In the genomic region with DNA sequence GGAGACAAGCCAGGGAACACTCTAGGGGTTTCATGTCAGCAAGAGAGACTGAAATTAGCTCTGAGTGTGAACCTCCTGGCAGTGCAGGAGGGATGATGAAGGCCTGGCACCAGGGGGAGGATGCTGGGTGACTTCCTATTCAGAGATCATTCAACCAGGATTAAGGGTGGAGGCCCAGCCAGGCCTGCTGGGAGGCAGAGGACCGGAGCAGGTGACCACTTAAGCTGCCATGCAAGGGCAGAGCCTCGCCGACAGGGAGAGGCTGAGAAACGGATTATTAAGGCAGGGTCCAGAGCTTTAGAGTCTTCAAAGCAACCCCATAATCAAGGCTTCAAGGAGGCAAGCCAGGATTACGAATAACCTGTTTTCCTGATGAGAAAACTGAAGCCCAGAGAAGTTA, we compare ENCODE assay signal across 22 cellular contexts. TPM values are rescaled to one million over a fixed set of nuclear protein-coding genes. Genes with fewer than 3 reads are reported as not detected.
"Had no signal": no experiment of that assay in that cellular context is flagged by ENCODE, and none has a peak within 500 bp of the region (broad histone marks: within the 10 kb centered on the region; RNA-seq: fewer than 3 reads in every experiment).

No MANE protein-coding gene starts in this region.

- H3K4me3 ChIP-seq: ovary, testis, upper lobe of left lung had no signal

- FAIRE-seq: colon, kidney had no signal

- H3K27ac ChIP-seq: brain microvascular endothelial cell, epithelial cell of prostate, ovary, testis, upper lobe of left lung had no signal

- ATAC-seq: activated T-cell treated with anti-CD3 and anti-CD28 coated beads, Interleukin-2, amount 50 U/mL, for 4 hours; left lobe of liver; sciatic nerve; stimulated activated memory B cell treated with anti-CD40 and anti-IgM and Interleukin-4, amounts not matched to agents 10 μg/mL and 1 μg/mL and 100 μg/mL, for 72 hours had no signal

- H3K27me3 ChIP-seq: ovary, testis, upper lobe of left lung had no signal

- H3K4me1 ChIP-seq: testis, upper lobe of left lung had no signal

- H3K9me3 ChIP-seq: testis, upper lobe of left lung had no signal

- H3K36me3 ChIP-seq: brain microvascular endothelial cell, ovary, upper lobe of left lung had no signal

- DNase-seq: activated CD4-positive, alpha-beta T cell treated with anti-CD3 and anti-CD28 coated beads, Interleukin-2, amount 50 U/mL, for 1 hour; activated CD4-positive, CD25-positive, alpha-beta regulatory T cell treated with anti-CD3 and anti-CD28 coated beads, Interleukin-2, amount 50 U/mL, for 72 hours; activated CD8-positive, alpha-beta memory T cell treated with anti-CD3 and anti-CD28 coated beads, Interleukin-2, amount 50 U/mL, for 4 hours; activated naive CD4-positive, alpha-beta T cell treated with anti-CD3 and anti-CD28 coated beads for 36 hours; activated T-cell treated with anti-CD3 and anti-CD28 coated beads, Interleukin-2, amount 50 U/mL, for 4 hours; brain microvascular endothelial cell; central memory CD4-positive, alpha-beta T cell; endodermal cell; foreskin fibroblast; hypothalamus; mammary epithelial cell; ovary; stimulated activated CD4-positive, alpha-beta T cell treated with anti-CD3 and anti-CD28 coated beads, Interleukin-4, amount 100 ng/mL, for 4 hours; testis; upper lobe of left lung had no signal

RNA-seq across cellular contexts. Expression of gene SRCIN1, which starts 10.6 kb away (rescaled TPM):
- total RNA-seq: glomerular endothelial cell had no signal
